In the genomic region with DNA sequence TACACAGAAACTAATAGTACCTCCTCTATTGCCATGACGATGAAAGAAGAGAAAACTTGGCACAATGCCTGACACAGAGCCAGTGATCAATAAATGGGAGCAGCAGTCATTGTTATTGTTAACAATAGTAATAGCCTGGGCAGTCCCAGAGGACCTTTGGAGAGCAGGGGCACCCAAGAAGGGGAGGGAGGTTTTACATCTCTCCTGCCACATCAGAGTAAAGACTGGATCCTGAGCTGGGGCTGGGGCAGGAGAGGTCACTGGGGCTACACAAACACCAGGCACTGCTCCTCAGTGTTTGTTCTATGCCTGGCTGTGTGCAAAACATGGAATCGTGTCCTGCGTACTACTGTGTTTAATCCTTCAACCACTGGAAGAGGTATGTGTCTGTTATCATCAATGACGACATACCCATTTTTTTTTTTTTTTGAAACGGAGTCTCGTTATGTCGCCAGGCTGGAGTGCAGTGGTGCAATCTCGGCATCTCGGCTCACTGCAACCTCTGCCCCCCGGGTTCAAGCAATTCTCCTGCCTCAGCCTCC, we compare ENCODE assay signal across 13 cellular contexts. TPM values are rescaled to one million over a fixed set of nuclear protein-coding genes. Genes with fewer than 3 reads are reported as not detected.
A peak's percentile ranks its signal among the peaks of the same experiment; 100 is the strongest.
DNase-seq lines count a peak whose midpoint lies in the region; ATAC-seq and TF ChIP-seq lines count a peak whose summit lies in the region.
"Had no signal": no experiment of that assay in that cellular context is flagged by ENCODE, and none has a peak within 500 bp of the region (broad histone marks: within the 10 kb centered on the region; RNA-seq: fewer than 3 reads in every experiment).

No MANE protein-coding gene starts in this region.

- H3K9me2 ChIP-seq in PC-3 (replicated peaks; ENCODE audit: low read length), result no peaks in the 10 kb centered on the region
- H3K9me2 ChIP-seq: SK-N-SH had no signal

- no peaks in the 10 kb centered on the region for H3K27me3 ChIP-seq in PC-3 (ENCODE audit: low read length)
- H3K27me3 ChIP-seq: vagina had no signal

- no peaks in the 10 kb centered on the region for H3K4me1 ChIP-seq in HEK293 (ENCODE audit: control insufficient read depth, insufficient read depth, low read length)
- H3K4me1 ChIP-seq in PC-3 (ENCODE audit: insufficient read depth, low read length), result peaks cover 17% of the 10 kb centered on the region
- H3K4me1 ChIP-seq: vagina had no signal

- DNase-seq in NCI-H2029 treated with DMSO at 0.1 percent for 48 hours (lab: John Stamatoyannopoulos, UW) (peak; percentile 48), fibroblast of pulmonary artery (ENCODE audit: low read depth) (peak; percentile 45), sciatic nerve (ENCODE audit: low spot score) (no peak), HUDEP-2 (lab: John Stamatoyannopoulos, UW; ENCODE audit: unreplicated experiment in 76 of 76) (no peak), germinal center (ENCODE audit: low spot score) (no peak), PC-3 (no peak)
- DNase-seq: activated CD4-positive, alpha-beta T cell treated with anti-CD3 and anti-CD28 coated beads, Interleukin-2, amount 50 U/mL, for 4 hours; activated T-cell treated with anti-CD3 and anti-CD28 coated beads, Interleukin-2, amount 50 U/mL, for 72 hours; NCI-H2171; SK-N-SH had no signal

- H3K4me3 ChIP-seq in HEK293 (ENCODE audit: low read depth, low read length), result no peak overlapping the region
- H3K4me3 ChIP-seq in fibroblast of pulmonary artery (replicated peaks; ENCODE audit: low read depth, low read length), result no peak overlapping the region
- H3K4me3 ChIP-seq in PC-3 (ENCODE audit: low read length), result no peak overlapping the region
- H3K4me3 ChIP-seq: vagina had no signal

- CTCF ChIA-PET in HEK293 (lab: Yijun Ruan, JAX), result interaction anchor here (0.6 to 19.5 kb wide), 2 partner anchors 25 to 60 kb away, joined by 3 to 451 read pairs; partner anchors contain the start of gene CREB3L1
- CTCF ChIA-PET in PC-3 (lab: Charles Lee), result no interaction called here

- ATAC-seq in sciatic nerve, result peak; percentile 29
- no peak for ATAC-seq in PC-3
- ATAC-seq: activated T-cell treated with anti-CD3 and anti-CD28 coated beads, Interleukin-2, amount 50 U/mL, for 72 hours had no signal

- no peaks in the 10 kb centered on the region for H3F3A ChIP-seq in PC-3 (ENCODE audit: low read length, unreplicated experiment)

- H2AFZ ChIP-seq in PC-3 (ENCODE audit: low read length), result no peak overlapping the region

- no peaks in the 10 kb centered on the region for H4K20me1 ChIP-seq in PC-3 (ENCODE audit: low read length)

- H3K27ac ChIP-seq in HEK293 (ENCODE audit: extremely low read depth, low read depth, low read length) (no peak overlapping the region), PC-3 (ENCODE audit: low read length) (no peak overlapping the region)
- H3K27ac ChIP-seq: KMS-11, vagina had no signal

- no peaks in the 10 kb centered on the region for H3K9me3 ChIP-seq in HEK293 (ENCODE audit: control insufficient read depth, insufficient read depth, low read depth, low read length)
- no peaks in the 10 kb centered on the region for H3K9me3 ChIP-seq in PC-3 (ENCODE audit: low read length)
- H3K9me3 ChIP-seq: SK-N-SH, vagina had no signal

- BruUV-seq in PC-3 (replicated peaks; lab: Mats Ljungman, UMichigan), result no TSS peak

- no peaks in the 10 kb centered on the region for H3K36me3 ChIP-seq in HEK293 (ENCODE audit: control insufficient read depth in 2 of 2, insufficient read depth in 1 of 2, low read length in 2 of 2)
- H3K36me3 ChIP-seq in PC-3 (ENCODE audit: low read depth, low read length), result no peaks in the 10 kb centered on the region
- H3K36me3 ChIP-seq: vagina had no signal

- no peak for TF ChIP-seq CTCF in HEK293 (tag by site-specific recombination; IDR thresholded peaks at IDR 0.05)
- no peak for TF ChIP-seq CTCF in fibroblast of pulmonary artery (IDR thresholded peaks at IDR 0.05; ENCODE audit: low read length, missing control alignments)
- TF ChIP-seq CTCF in PC-3 (conservative IDR thresholded peaks at IDR 0.05; ENCODE audit: low read depth, low read length), result no peak

- H3K79me2 ChIP-seq in PC-3 (ENCODE audit: low read length), result no peaks in the 10 kb centered on the region

- no peak overlapping the region for H3K9ac ChIP-seq in PC-3 (ENCODE audit: low read length)
- H3K9ac ChIP-seq: KMS-11, SK-N-SH had no signal

- intact Hi-C loops in sciatic nerve (cut with DNase I) (no loop called here), PC-3 (cut with micrococcal nuclease) (no loop called here)

- POLR2A ChIA-PET in HEK293 (lab: Yijun Ruan, JAX) (interaction anchor here (0.6 kb wide), 1 partner anchor 44 kb away, joined by 4 read pairs; no protein-coding TSS in a partner anchor), PC-3 (lab: Charles Lee; ENCODE audit: unreplicated experiment) (no interaction called here)

- no peak overlapping the region for H3K4me2 ChIP-seq in PC-3 (ENCODE audit: low read length)
- H3K4me2 ChIP-seq: KMS-11, SK-N-SH had no signal

TF ChIP-seq in HEK293, 187 proteins besides CTCF, POLR2A, EP300 and RAD21:
- peak; percentile 62 for TF ChIP-seq ZNF629 (tag by site-specific recombination; IDR thresholded peaks at IDR 0.05)
- TF ChIP-seq ZNF677 (tag by site-specific recombination; IDR thresholded peaks at IDR 0.05), result no peak
- no peak for TF ChIP-seq ZIC2 (tag by site-specific recombination; IDR thresholded peaks at IDR 0.05)
- no peak for TF ChIP-seq OVOL3 (tag by site-specific recombination; IDR thresholded peaks at IDR 0.05)
- TF ChIP-seq ZNF211 (tag by site-specific recombination; IDR thresholded peaks at IDR 0.05; ENCODE audit: low read depth), result no peak
- no peak for TF ChIP-seq ZNF654 (tag by site-specific recombination; IDR thresholded peaks at IDR 0.05; ENCODE audit: low read depth)
- TF ChIP-seq, protein P1, sequence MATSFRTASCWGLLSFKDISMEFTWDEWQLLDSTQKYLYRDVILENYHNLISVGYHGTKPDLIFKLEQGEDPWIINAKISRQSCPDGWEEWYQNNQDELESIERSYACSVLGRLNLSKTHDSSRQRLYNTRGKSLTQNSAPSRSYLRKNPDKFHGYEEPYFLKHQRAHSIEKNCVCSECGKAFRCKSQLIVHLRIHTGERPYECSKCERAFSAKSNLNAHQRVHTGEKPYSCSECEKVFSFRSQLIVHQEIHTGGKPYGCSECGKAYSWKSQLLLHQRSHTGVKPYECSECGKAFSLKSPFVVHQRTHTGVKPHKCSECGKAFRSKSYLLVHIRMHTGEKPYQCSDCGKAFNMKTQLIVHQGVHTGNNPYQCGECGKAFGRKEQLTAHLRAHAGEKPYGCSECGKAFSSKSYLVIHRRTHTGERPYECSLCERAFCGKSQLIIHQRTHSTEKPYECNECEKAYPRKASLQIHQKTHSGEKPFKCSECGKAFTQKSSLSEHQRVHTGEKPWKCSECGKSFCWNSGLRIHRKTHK (tag by site-specific recombination; IDR thresholded peaks at IDR 0.05), result no peak
- TF ChIP-seq, protein P2, sequence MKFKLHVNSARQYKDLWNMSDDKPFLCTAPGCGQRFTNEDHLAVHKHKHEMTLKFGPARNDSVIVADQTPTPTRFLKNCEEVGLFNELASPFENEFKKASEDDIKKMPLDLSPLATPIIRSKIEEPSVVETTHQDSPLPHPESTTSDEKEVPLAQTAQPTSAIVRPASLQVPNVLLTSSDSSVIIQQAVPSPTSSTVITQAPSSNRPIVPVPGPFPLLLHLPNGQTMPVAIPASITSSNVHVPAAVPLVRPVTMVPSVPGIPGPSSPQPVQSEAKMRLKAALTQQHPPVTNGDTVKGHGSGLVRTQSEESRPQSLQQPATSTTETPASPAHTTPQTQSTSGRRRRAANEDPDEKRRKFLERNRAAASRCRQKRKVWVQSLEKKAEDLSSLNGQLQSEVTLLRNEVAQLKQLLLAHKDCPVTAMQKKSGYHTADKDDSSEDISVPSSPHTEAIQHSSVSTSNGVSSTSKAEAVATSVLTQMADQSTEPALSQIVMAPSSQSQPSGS (tag by site-specific recombination; IDR thresholded peaks at IDR 0.05; ENCODE audit: low read depth), result peak; percentile 35; the same call in 1 of the 2 replicates

RNA-seq across cellular contexts. Expression of gene CREB3L1, which starts 25.0 kb away (rescaled TPM):
- 20.8 TPM for total RNA-seq in sciatic nerve
- 1.1 and 1.4 TPM in 2 replicates for total RNA-seq in PC-3 (2014; rRNA removed)
- total RNA-seq: activated T-cell treated with anti-CD3 and anti-CD28 coated beads, Interleukin-2, amount 50 U/mL, for 72 hours had no signal

Comparison
In these comparisons a context has a peak if more than half of its experiments do, and no peak if none do; other contexts are left out.
1. DNase-seq: peak in NCI-H2029 treated with DMSO at 0.1 percent for 48 hours (single experiment) and fibroblast of pulmonary artery (single experiment); none in sciatic nerve (single experiment), HUDEP-2 (0 of 76), germinal center (single experiment) and PC-3 (single experiment).